Comparison of ENCODE assay signal across 1 cellular context in genomic region chr7:37449621-37450020, GRCh38.
TF ChIP-seq lines count a peak whose summit lies in the region.

No MANE protein-coding gene starts in this region.

TF ChIP-seq in HepG2, 621 proteins besides CTCF, POLR2A, EP300 and RAD21 (continued from another document):
- TF ChIP-seq ZNF17 (CRISPR knock-in tag; IDR thresholded peaks at IDR 0.05) (no peak), SNAI1 (CRISPR knock-in tag; IDR thresholded peaks at IDR 0.05; ENCODE audit: borderline replicate concordance) (no peak), GABPB1 (CRISPR knock-in tag; IDR thresholded peaks at IDR 0.05) (no peak), ZNF841 (CRISPR knock-in tag; IDR thresholded peaks at IDR 0.05; ENCODE audit: borderline replicate concordance) (no peak), BCL6 (CRISPR knock-in tag; IDR thresholded peaks at IDR 0.05) (no peak), ZSCAN30 (CRISPR knock-in tag; IDR thresholded peaks at IDR 0.05) (no peak)
- TF ChIP-seq, protein P1, sequence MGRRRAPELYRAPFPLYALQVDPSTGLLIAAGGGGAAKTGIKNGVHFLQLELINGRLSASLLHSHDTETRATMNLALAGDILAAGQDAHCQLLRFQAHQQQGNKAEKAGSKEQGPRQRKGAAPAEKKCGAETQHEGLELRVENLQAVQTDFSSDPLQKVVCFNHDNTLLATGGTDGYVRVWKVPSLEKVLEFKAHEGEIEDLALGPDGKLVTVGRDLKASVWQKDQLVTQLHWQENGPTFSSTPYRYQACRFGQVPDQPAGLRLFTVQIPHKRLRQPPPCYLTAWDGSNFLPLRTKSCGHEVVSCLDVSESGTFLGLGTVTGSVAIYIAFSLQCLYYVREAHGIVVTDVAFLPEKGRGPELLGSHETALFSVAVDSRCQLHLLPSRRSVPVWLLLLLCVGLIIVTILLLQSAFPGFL (CRISPR knock-in tag; IDR thresholded peaks at IDR 0.05), result no peak
- TF ChIP-seq, protein P2, sequence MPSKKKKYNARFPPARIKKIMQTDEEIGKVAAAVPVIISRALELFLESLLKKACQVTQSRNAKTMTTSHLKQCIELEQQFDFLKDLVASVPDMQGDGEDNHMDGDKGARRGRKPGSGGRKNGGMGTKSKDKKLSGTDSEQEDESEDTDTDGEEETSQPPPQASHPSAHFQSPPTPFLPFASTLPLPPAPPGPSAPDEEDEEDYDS (CRISPR knock-in tag; IDR thresholded peaks at IDR 0.05), result no peak
- TF ChIP-seq, protein P3, sequence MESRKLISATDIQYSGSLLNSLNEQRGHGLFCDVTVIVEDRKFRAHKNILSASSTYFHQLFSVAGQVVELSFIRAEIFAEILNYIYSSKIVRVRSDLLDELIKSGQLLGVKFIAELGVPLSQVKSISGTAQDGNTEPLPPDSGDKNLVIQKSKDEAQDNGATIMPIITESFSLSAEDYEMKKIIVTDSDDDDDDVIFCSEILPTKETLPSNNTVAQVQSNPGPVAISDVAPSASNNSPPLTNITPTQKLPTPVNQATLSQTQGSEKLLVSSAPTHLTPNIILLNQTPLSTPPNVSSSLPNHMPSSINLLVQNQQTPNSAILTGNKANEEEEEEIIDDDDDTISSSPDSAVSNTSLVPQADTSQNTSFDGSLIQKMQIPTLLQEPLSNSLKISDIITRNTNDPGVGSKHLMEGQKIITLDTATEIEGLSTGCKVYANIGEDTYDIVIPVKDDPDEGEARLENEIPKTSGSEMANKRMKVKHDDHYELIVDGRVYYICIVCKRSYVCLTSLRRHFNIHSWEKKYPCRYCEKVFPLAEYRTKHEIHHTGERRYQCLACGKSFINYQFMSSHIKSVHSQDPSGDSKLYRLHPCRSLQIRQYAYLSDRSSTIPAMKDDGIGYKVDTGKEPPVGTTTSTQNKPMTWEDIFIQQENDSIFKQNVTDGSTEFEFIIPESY (CRISPR knock-in tag; IDR thresholded peaks at IDR 0.05), result no peak
TF ChIP-seq in HepG2: peak in this region for 0.
